ENCODE assay signal across 27 cellular contexts in genomic region chr14:70915415-70915814, GRCh38. TPM values are rescaled to one million over a fixed set of nuclear protein-coding genes. Genes with fewer than 3 reads are reported as not detected.
DNase-seq lines count a peak whose midpoint lies in the region; ATAC-seq lines count a peak whose summit lies in the region.
"Had no signal": no experiment of that assay in that cellular context is flagged by ENCODE, and none has a peak within 500 bp of the region (broad histone marks: within the 10 kb centered on the region; RNA-seq: fewer than 3 reads in every experiment).

No MANE protein-coding gene starts in this region.

- H3K27me3 Mint-ChIP-seq in stimulated activated naive CD8-positive, alpha-beta T cell treated with anti-CD3 and anti-CD28 coated beads, Interleukin-15, Interleukin-2, amounts not matched to agents 100 ng/mL and 50 ng/mL, for 24 hours, result no peaks in the 10 kb centered on the region
- no peaks in the 10 kb centered on the region for H3K27me3 Mint-ChIP-seq in stimulated activated naive CD8-positive, alpha-beta T cell treated with anti-CD3 and anti-CD28 coated beads, Interleukin-15, amount 100 ng/mL, for 72 hours
- no peaks in the 10 kb centered on the region for H3K27me3 Mint-ChIP-seq in T-helper 17 cell
- H3K27me3 Mint-ChIP-seq in naive thymus-derived CD8-positive, alpha-beta T cell, result no peaks in the 10 kb centered on the region

- no peak for ATAC-seq in stimulated activated naive CD8-positive, alpha-beta T cell treated with anti-CD3 and anti-CD28 coated beads, Interleukin-15, amount 100 ng/mL, for 72 hours
- no peak for ATAC-seq in T-helper 17 cell
- ATAC-seq in naive thymus-derived CD8-positive, alpha-beta T cell, result no peak
- no peak for ATAC-seq in GM21737 (IDR thresholded peaks at IDR 0.05; ENCODE audit: unreplicated experiment)
- ATAC-seq: right cardiac atrium had no signal

- H3K9me3 ChIP-seq in T-helper 17 cell (ENCODE audit: control insufficient read depth, low read length, poor library complexity, severe bottlenecking), result no peaks in the 10 kb centered on the region
- H3K9me3 ChIP-seq: breast epithelium, tibial nerve had no signal

- peak overlapping the region; percentile 73 for H3K27ac Mint-ChIP-seq in stimulated activated naive CD8-positive, alpha-beta T cell treated with anti-CD3 and anti-CD28 coated beads, Interleukin-15, Interleukin-2, amounts not matched to agents 100 ng/mL and 50 ng/mL, for 24 hours
- H3K27ac Mint-ChIP-seq in stimulated activated naive CD8-positive, alpha-beta T cell treated with anti-CD3 and anti-CD28 coated beads, Interleukin-15, amount 100 ng/mL, for 72 hours, result peak overlapping the region in 1 of 2 donors; percentile 22
- peak overlapping the region; percentile 72 for H3K27ac Mint-ChIP-seq in T-helper 17 cell
- H3K27ac Mint-ChIP-seq in naive thymus-derived CD8-positive, alpha-beta T cell, result peak overlapping the region in 8 of 10 donors; percentile 30 to 91 (median 81)

- H3K4me3 Mint-ChIP-seq in stimulated activated naive CD8-positive, alpha-beta T cell treated with anti-CD3 and anti-CD28 coated beads, Interleukin-15, Interleukin-2, amounts not matched to agents 100 ng/mL and 50 ng/mL, for 24 hours, result no peak overlapping the region
- peak overlapping the region in 1 of 2 donors; percentile 63 for H3K4me3 Mint-ChIP-seq in stimulated activated naive CD8-positive, alpha-beta T cell treated with anti-CD3 and anti-CD28 coated beads, Interleukin-15, amount 100 ng/mL, for 72 hours
- peak overlapping the region; percentile 25 for H3K4me3 Mint-ChIP-seq in T-helper 17 cell
- H3K4me3 Mint-ChIP-seq in naive thymus-derived CD8-positive, alpha-beta T cell, result peak overlapping the region in 5 of 10 donors; percentile 26 to 67 (median 46)
- H3K4me3 Mint-ChIP-seq: neural crest cell had no signal

- no peaks in the 10 kb centered on the region for H3K9me3 Mint-ChIP-seq in stimulated activated naive CD8-positive, alpha-beta T cell treated with anti-CD3 and anti-CD28 coated beads, Interleukin-15, Interleukin-2, amounts not matched to agents 100 ng/mL and 50 ng/mL, for 24 hours
- no peaks in the 10 kb centered on the region for H3K9me3 Mint-ChIP-seq in stimulated activated naive CD8-positive, alpha-beta T cell treated with anti-CD3 and anti-CD28 coated beads, Interleukin-15, amount 100 ng/mL, for 72 hours
- H3K9me3 Mint-ChIP-seq in naive thymus-derived CD8-positive, alpha-beta T cell, result no peaks in the 10 kb centered on the region

- no peak for DNase-seq in stimulated activated naive CD8-positive, alpha-beta T cell treated with anti-CD3 and anti-CD28 coated beads, Interleukin-15, amount 100 ng/mL, for 72 hours
- DNase-seq in T-helper 17 cell (no peak), pons (ENCODE audit: low spot score) (no peak)
- no peak for DNase-seq in naive thymus-derived CD8-positive, alpha-beta T cell
- DNase-seq in activated CD4-positive, CD25-positive, alpha-beta regulatory T cell treated with anti-CD3 and anti-CD28 coated beads, Interleukin-2, amount 50 U/mL, for 72 hours, result no peak
- DNase-seq: activated CD4-positive, alpha-beta T cell treated with anti-CD3 and anti-CD28 coated beads for 1 hour; activated naive CD4-positive, alpha-beta T cell; activated T-cell treated with anti-CD3 and anti-CD28 coated beads, Interleukin-2, amount 50 U/mL, for 1 hour; anterior cingulate cortex; DND-41; effector CD8-positive, alpha-beta T cell; GM23248; Karpas-422; MV-4-11; NCI-H1436; NCI-H2081 treated with DMSO at 0.1 percent for 48 hours; NCI-H2227 treated with DMSO at 0.1 percent for 48 hours; NCI-H526; OCI-M1; right cardiac atrium; stimulated activated CD8-positive, alpha-beta memory T cell treated with anti-CD3 and anti-CD28 coated beads, Interleukin-4, amount 100 ng/mL, for 48 hours; T-helper 2 cell had no signal

- POLR2A ChIA-PET in naive thymus-derived CD8-positive, alpha-beta T cell (lab: Charles Lee), result interaction anchor here (0.6 to 1.3 kb wide), 3 partner anchors 8 to 26 kb away, joined by 3 to 5 read pairs (median 3); no protein-coding TSS in a partner anchor

- peaks cover 85% of the 10 kb centered on the region for H3K4me1 Mint-ChIP-seq in stimulated activated naive CD8-positive, alpha-beta T cell treated with anti-CD3 and anti-CD28 coated beads, Interleukin-15, Interleukin-2, amounts not matched to agents 100 ng/mL and 50 ng/mL, for 24 hours (ENCODE audit: low read depth)
- peaks cover 82% of the 10 kb centered on the region for H3K4me1 Mint-ChIP-seq in stimulated activated naive CD8-positive, alpha-beta T cell treated with anti-CD3 and anti-CD28 coated beads, Interleukin-15, amount 100 ng/mL, for 72 hours
- peaks cover 67% of the 10 kb centered on the region for H3K4me1 Mint-ChIP-seq in T-helper 17 cell
- peaks cover 33 to 88% (median 85%) of the 10 kb centered on the region in 4 donors for H3K4me1 Mint-ChIP-seq in naive thymus-derived CD8-positive, alpha-beta T cell

- H3K36me3 Mint-ChIP-seq in stimulated activated naive CD8-positive, alpha-beta T cell treated with anti-CD3 and anti-CD28 coated beads, Interleukin-15, Interleukin-2, amounts not matched to agents 100 ng/mL and 50 ng/mL, for 24 hours (ENCODE audit: low read depth), result peaks cover 14% of the 10 kb centered on the region
- peaks cover 7% of the 10 kb centered on the region for H3K36me3 Mint-ChIP-seq in T-helper 17 cell (ENCODE audit: low read depth)
- H3K36me3 Mint-ChIP-seq in naive thymus-derived CD8-positive, alpha-beta T cell, result peaks cover 0 to 11% (median 6%) of the 10 kb centered on the region in 3 donors

RNA-seq across cellular contexts. Expression of gene PCNX1, which starts 8.2 kb away (rescaled TPM):
- total RNA-seq in T-helper 17 cell, result 100 to 1,000 TPM; 140 to 153 TPM
- 10 to 100 TPM; 73.7 to 78.6 TPM for total RNA-seq in naive thymus-derived CD8-positive, alpha-beta T cell
- 1 to 10 TPM; 5.5 to 8.3 (median 7.9) TPM for polyA plus RNA-seq in naive thymus-derived CD8-positive, alpha-beta T cell
